8 cellular contexts compared by ENCODE assay signal in the genomic region with DNA sequence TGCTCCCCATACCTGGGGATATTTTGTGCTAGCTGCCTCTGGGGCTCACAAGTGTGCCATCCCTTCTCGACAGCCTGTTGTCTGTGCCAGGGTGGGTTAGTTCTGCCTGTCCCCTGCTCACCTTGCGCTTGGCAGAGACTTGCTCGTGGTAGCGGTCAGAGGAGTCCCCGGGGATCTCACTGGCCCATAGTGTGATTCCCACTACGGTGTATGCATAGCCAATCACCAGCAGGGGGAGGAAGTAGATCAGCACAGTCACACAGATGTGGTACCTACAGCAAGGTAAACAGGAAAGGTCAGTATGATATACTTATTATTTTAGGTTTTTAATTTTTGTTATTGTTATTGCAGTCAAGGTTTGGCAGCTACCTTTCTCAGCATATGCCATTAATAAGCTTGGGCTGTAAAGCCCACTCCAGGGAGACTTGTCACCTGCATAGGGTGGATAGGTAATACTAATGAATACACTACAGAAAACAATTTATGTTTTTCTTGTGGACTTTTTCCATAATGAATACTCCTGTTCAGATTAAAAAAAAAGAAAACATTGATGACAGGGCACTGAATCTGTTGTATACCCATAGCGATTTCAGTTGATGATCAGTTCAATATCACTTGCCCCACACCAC.
DNase-seq lines count a peak whose midpoint lies in the region; ATAC-seq and TF ChIP-seq lines count a peak whose summit lies in the region.

No MANE protein-coding gene starts in this region.

- H3K36me3 Mint-ChIP-seq in CD8-positive, alpha-beta memory T cell, result no peaks in the 10 kb centered on the region

- peak overlapping the region; percentile 13; the same call in 1 of the 2 replicates for H4K91ac ChIP-seq in IMR-90 (ENCODE audit: insufficient read depth, low read depth, low read length)

- H3K4me2 ChIP-seq in IMR-90 (ENCODE audit: low read depth, low read length), result no peak overlapping the region

- H3K27ac Mint-ChIP-seq in CD8-positive, alpha-beta memory T cell, result no peak overlapping the region

- H4K20me1 ChIP-seq in IMR-90 (ENCODE audit: insufficient read depth, low read length), result no peaks in the 10 kb centered on the region

- H3K4me3 ChIP-seq in cardiac muscle cell (no peak overlapping the region), IMR-90 (ENCODE audit: insufficient read depth, low read depth, low read length) (no peak overlapping the region), left ventricle myocardium inferior (no peak overlapping the region), upper lobe of right lung (no peak overlapping the region)
- no peak overlapping the region for H3K4me3 ChIP-seq in CD8-positive, alpha-beta memory T cell (ENCODE audit: low read length)

- no peak overlapping the region for H3K9ac ChIP-seq in IMR-90 (ENCODE audit: low read depth, low read length)

- H3K27me3 ChIP-seq in cardiac muscle cell, result no peaks in the 10 kb centered on the region
- H3K27me3 ChIP-seq in IMR-90 (ENCODE audit: control insufficient read depth, insufficient read depth, low read length), result no peaks in the 10 kb centered on the region
- no peaks in the 10 kb centered on the region for H3K27me3 ChIP-seq in left ventricle myocardium inferior (ENCODE audit: low read depth)
- H3K27me3 ChIP-seq in upper lobe of right lung, result no peaks in the 10 kb centered on the region
- no peaks in the 10 kb centered on the region for H3K27me3 ChIP-seq in CD8-positive, alpha-beta memory T cell (ENCODE audit: insufficient read depth, low read length, poor library complexity, severe bottlenecking)

- H2AK5ac ChIP-seq in IMR-90 (ENCODE audit: low read depth, low read length), result peak overlapping the region; percentile 70; the same call in 1 of the 2 replicates

- H3K23ac ChIP-seq in IMR-90 (ENCODE audit: low read depth, low read length), result no peak overlapping the region

- dilution Hi-C loops in IMR-90 (cut with HindIII; ENCODE audit: low sequenced_read_pairs, unreplicated experiment), result no loop called here

- H4K5ac ChIP-seq in IMR-90 (ENCODE audit: low read depth, low read length), result no peak overlapping the region

- no peaks in the 10 kb centered on the region for H3K9me3 Mint-ChIP-seq in CD8-positive, alpha-beta memory T cell

- BruUV-seq in IMR-90 (replicated peaks; lab: Mats Ljungman, UMichigan), result no TSS peak

- WGBS in IMR-90 (ENCODE audit: extremely low coverage in 2 of 2, insufficient read length in 1 of 2), 2 experiments, result no CpG with 5 or more reads among the region's 7 CpGs

- peaks cover 14% of the 10 kb centered on the region for H3K9me1 ChIP-seq in IMR-90 (ENCODE audit: insufficient read depth, low read length)

- no peak overlapping the region for H2BK20ac ChIP-seq in IMR-90 (ENCODE audit: low read depth, low read length)

- no peak overlapping the region for H2BK15ac ChIP-seq in IMR-90 (ENCODE audit: low read depth, low read length)

- peak overlapping the region; percentile 80 for H2AK9ac ChIP-seq in IMR-90 (replicated peaks; ENCODE audit: low read depth, low read length, poor library complexity)

- no peak overlapping the region for H3K18ac ChIP-seq in IMR-90 (ENCODE audit: low read depth, low read length)

- H3K4me1 ChIP-seq in cardiac muscle cell (ENCODE audit: low read depth), result no peaks in the 10 kb centered on the region
- H3K4me1 ChIP-seq in IMR-90 (ENCODE audit: control insufficient read depth, insufficient read depth, low read length), result peaks cover 3% of the 10 kb centered on the region; the same call in 1 of the 2 replicates
- H3K4me1 ChIP-seq in left ventricle myocardium inferior, result peaks cover 8% of the 10 kb centered on the region
- no peaks in the 10 kb centered on the region for H3K4me1 ChIP-seq in upper lobe of right lung
- H3K4me1 ChIP-seq in CD8-positive, alpha-beta memory T cell (ENCODE audit: insufficient read depth, low read length), result no peaks in the 10 kb centered on the region

- DNase-seq in cardiac muscle cell (ENCODE audit: low read depth in 1 of 2, low spot score in 1 of 2), result peak; percentile 45 to 70
- DNase-seq in cardiac septum (ENCODE audit: low spot score), result no peak
- DNase-seq in IMR-90, result peak; percentile 16
- DNase-seq in SK-MEL-5 (ENCODE audit: low read depth, low spot score), result peak; percentile 74
- no peak for DNase-seq in left ventricle myocardium inferior
- DNase-seq in upper lobe of right lung, result no peak
- no peak for DNase-seq in CD8-positive, alpha-beta memory T cell

- peak; percentile 53 for TF ChIP-seq RAD21 in IMR-90 (IDR thresholded peaks at IDR 0.05; ENCODE audit: low read length)

- TF ChIP-seq POLR2A in IMR-90 (IDR thresholded peaks at IDR 0.05; ENCODE audit: low read depth, low read length), result no peak

- H3K27ac ChIP-seq in cardiac muscle cell (no peak overlapping the region), IMR-90 (ENCODE audit: insufficient read depth, low read length) (no peak overlapping the region), left ventricle myocardium inferior (replicated peaks) (no peak overlapping the region), upper lobe of right lung (no peak overlapping the region)
- H3K27ac ChIP-seq in CD8-positive, alpha-beta memory T cell (ENCODE audit: low read depth, low read length), result no peak overlapping the region

- in situ Hi-C loops in IMR-90 (cut with MboI; ENCODE audit: low sequenced_read_pairs), result no loop called here
- in situ Hi-C loops in SK-MEL-5 (cut with HindIII; ENCODE audit: low pct_unique_long_range_greater_than_20kb, low sequenced_read_pairs), result no loop called here

- CTCF ChIA-PET in IMR-90 (lab: Yijun Ruan, JAX), result interaction anchor here (1.1 kb wide), 1 partner anchor 12 kb away, joined by 3 read pairs; no protein-coding TSS in a partner anchor
- CTCF ChIA-PET in CD8-positive, alpha-beta memory T cell (lab: Charles Lee), result interaction anchor here (2.4 kb wide), 1 partner anchor 11 kb away, joined by 6 read pairs; no protein-coding TSS in a partner anchor

- peak; percentile 76 for TF ChIP-seq CTCF in cardiac muscle cell (IDR thresholded peaks at IDR 0.05; ENCODE audit: low read depth, low read length)
- TF ChIP-seq CTCF in IMR-90 (conservative IDR thresholded peaks at IDR 0.05; ENCODE audit: low read depth, low read length), result peak; percentile 44
- peak; percentile 58 for TF ChIP-seq CTCF in left ventricle myocardium inferior (IDR thresholded peaks at IDR 0.05; ENCODE audit: borderline replicate concordance)
- TF ChIP-seq CTCF in upper lobe of right lung (IDR thresholded peaks at IDR 0.05), result peak; percentile 50

- H2AFZ ChIP-seq in IMR-90 (replicated peaks; ENCODE audit: low read length, poor library complexity), result peak overlapping the region; percentile 44

- H3K56ac ChIP-seq in IMR-90 (ENCODE audit: extremely low read depth, insufficient read depth, low read length), result no peak overlapping the region

- H3K36me3 ChIP-seq in cardiac muscle cell (no peaks in the 10 kb centered on the region), IMR-90 (ENCODE audit: control insufficient read depth, insufficient read depth, low read length) (no peaks in the 10 kb centered on the region), left ventricle myocardium inferior (no peaks in the 10 kb centered on the region), upper lobe of right lung (no peaks in the 10 kb centered on the region)
- H3K36me3 ChIP-seq in CD8-positive, alpha-beta memory T cell (ENCODE audit: insufficient read depth, low read length), result no peaks in the 10 kb centered on the region

- peak overlapping the region; percentile 23; the same call in 1 of the 2 replicates for H3K14ac ChIP-seq in IMR-90 (replicated peaks; ENCODE audit: low read depth, low read length)

- no peaks in the 10 kb centered on the region for H3K79me1 ChIP-seq in IMR-90 (ENCODE audit: low read depth in 1 of 2, low read length in 2 of 2)

- H3K9me3 ChIP-seq in cardiac muscle cell (ENCODE audit: low read depth), result no peaks in the 10 kb centered on the region
- no peaks in the 10 kb centered on the region for H3K9me3 ChIP-seq in IMR-90 (ENCODE audit: control insufficient read depth, insufficient read depth, low read length)
- no peaks in the 10 kb centered on the region for H3K9me3 ChIP-seq in left ventricle myocardium inferior (replicated peaks)
- no peaks in the 10 kb centered on the region for H3K9me3 ChIP-seq in upper lobe of right lung
- no peaks in the 10 kb centered on the region for H3K9me3 ChIP-seq in CD8-positive, alpha-beta memory T cell (ENCODE audit: low read length)

- 0 out of 2 replicates have a peak overlapping the region, but pooled peaks have one; percentile 13 for H2BK120ac ChIP-seq in IMR-90 (ENCODE audit: low read depth, low read length)

- POLR2A ChIA-PET in IMR-90 (lab: Charles Lee; ENCODE audit: unreplicated experiment), result no interaction called here
- POLR2A ChIA-PET in CD8-positive, alpha-beta memory T cell (lab: Charles Lee), result no interaction called here

- H4K8ac ChIP-seq in IMR-90 (ENCODE audit: low read depth in 2 of 2, low read length in 2 of 2), result no peak overlapping the region

- intact Hi-C loops in cardiac septum (cut with DNase I), result no loop called here
- intact Hi-C loops in IMR-90 (cut with micrococcal nuclease), result no loop called here
- intact Hi-C loops in left ventricle myocardium inferior (cut with micrococcal nuclease), result no loop called here
- intact Hi-C loops in upper lobe of right lung (cut with DNase I), result no loop called here

- H3K27me3 Mint-ChIP-seq in CD8-positive, alpha-beta memory T cell, result no peaks in the 10 kb centered on the region

- H3K4me1 Mint-ChIP-seq in CD8-positive, alpha-beta memory T cell, result no peaks in the 10 kb centered on the region

- no peak overlapping the region for H3K4me3 Mint-ChIP-seq in CD8-positive, alpha-beta memory T cell

- 0 out of 2 replicates have a peak overlapping the region, but pooled peaks have one; percentile 35 for H3K4ac ChIP-seq in IMR-90 (ENCODE audit: low read depth, low read length)

- no peak overlapping the region for H2BK5ac ChIP-seq in IMR-90 (ENCODE audit: low read depth, low read length, poor library complexity, severe bottlenecking)

- ATAC-seq in GM21717 (IDR thresholded peaks at IDR 0.05; ENCODE audit: unreplicated experiment), result peak; percentile 79
- peak; percentile 77 for ATAC-seq in IMR-90 (ENCODE audit: low read depth)
- peak; percentile 82 for ATAC-seq in upper lobe of right lung

TF ChIP-seq in IMR-90, 13 proteins besides CTCF, POLR2A, EP300 and RAD21:
- TF ChIP-seq CEBPB (IDR thresholded peaks at IDR 0.05; ENCODE audit: low read depth, low read length), result no peak
- peak; percentile 47 for TF ChIP-seq SMC3 (IDR thresholded peaks at IDR 0.05; ENCODE audit: low read depth, low read length)

Comparison
In these comparisons a context has a peak if more than half of its experiments do, and no peak if none do; other contexts are left out.
1. DNase-seq: peak in cardiac muscle cell (2 of 2), IMR-90 (single experiment) and SK-MEL-5 (single experiment); none in cardiac septum (single experiment), left ventricle myocardium inferior (single experiment), upper lobe of right lung (single experiment) and CD8-positive, alpha-beta memory T cell (0 of 5).
2. Peak in every context shown above with its lines, with median percentiles within 50 percentile points of each other: CTCF ChIP-seq and ATAC-seq.